In genomic region chr2:196171946-196172345, GRCh38 we compare ENCODE assay signal across 8 cellular contexts. TPM values are rescaled to one million over a fixed set of nuclear protein-coding genes. Genes with fewer than 3 reads are reported as not detected.
DNase-seq lines count a peak whose midpoint lies in the region; ATAC-seq and TF ChIP-seq lines count a peak whose summit lies in the region.

No MANE protein-coding gene starts in this region.

- H3K27me3 ChIP-seq in CD4-positive, alpha-beta memory T cell (ENCODE audit: insufficient read depth, low read length), result no peaks in the 10 kb centered on the region
- H3K27me3 ChIP-seq in ovary, result no peaks in the 10 kb centered on the region

- no peaks in the 10 kb centered on the region for H3K27me3 Mint-ChIP-seq in CD4-positive, alpha-beta memory T cell
- no peaks in the 10 kb centered on the region for H3K27me3 Mint-ChIP-seq in effector memory CD8-positive, alpha-beta T cell

- H3K36me3 Mint-ChIP-seq in CD4-positive, alpha-beta memory T cell, result peaks cover 27 to 34% of the 10 kb centered on the region in 2 donors
- peaks cover 61% of the 10 kb centered on the region for H3K36me3 Mint-ChIP-seq in effector memory CD8-positive, alpha-beta T cell (ENCODE audit: insufficient read depth)

- TF ChIP-seq EP300 in ovary (IDR thresholded peaks at IDR 0.05), result no peak

- CTCF ChIA-PET in CD4-positive, alpha-beta memory T cell (lab: Charles Lee; ENCODE audit: partially characterized antibody), result interaction anchor here (0.9 to 3.5 kb wide), 5 partner anchors 23 to 105 kb away, joined by 3 to 33 read pairs (median 20); no protein-coding TSS in a partner anchor

- H3K4me1 Mint-ChIP-seq in CD4-positive, alpha-beta memory T cell, result peaks cover 36 to 54% (median 42%) of the 10 kb centered on the region in 4 donors
- peaks cover 35 to 48% of the 10 kb centered on the region in 2 donors for H3K4me1 Mint-ChIP-seq in effector memory CD8-positive, alpha-beta T cell (ENCODE audit: low read depth in 2 of 2)

- no peak for DNase-seq in CD4-positive, alpha-beta memory T cell
- peak; percentile 35 for DNase-seq in NCI-H526 treated with DMSO at 0.1 percent for 48 hours (lab: John Stamatoyannopoulos, UW)
- no peak for DNase-seq in effector memory CD8-positive, alpha-beta T cell
- no peak for DNase-seq in ovary
- no peak for DNase-seq in GDM1 (lab: John Stamatoyannopoulos, UW)
- no peak for DNase-seq in islet precursor cell

- no peak for TF ChIP-seq POLR2A in ovary (IDR thresholded peaks at IDR 0.05)

- peaks cover 49% of the 10 kb centered on the region for H3K4me1 ChIP-seq in CD4-positive, alpha-beta memory T cell (ENCODE audit: insufficient read depth, low read length)
- H3K4me1 ChIP-seq in ovary (ENCODE audit: insufficient read depth), result no peaks in the 10 kb centered on the region

- TF ChIP-seq CTCF in ovary (IDR thresholded peaks at IDR 0.05), result no peak

- 2 to 3% (median 3%) methylated on average over 11 of the region's 11 CpGs for WGBS in ovary, 3 donors

- no peaks in the 10 kb centered on the region for H3K9me3 ChIP-seq in CD4-positive, alpha-beta memory T cell (ENCODE audit: control insufficient read depth in 1 of 2, low read length in 2 of 2)
- H3K9me3 ChIP-seq in ovary, result no peaks in the 10 kb centered on the region

- intact Hi-C loops in CD4-positive, alpha-beta memory T cell (cut with micrococcal nuclease), result loop anchor here (2.0 to 10.0 kb wide), 3 partner anchors 93 to 607 kb away; partner anchors contain the start of gene SLC39A10
- intact Hi-C loops in ovary (cut with DNase I), result no loop called here

- POLR2A ChIA-PET in CD4-positive, alpha-beta memory T cell (lab: Charles Lee; ENCODE audit: partially characterized antibody), result interaction anchor here (0.7 to 6.6 kb wide), 27 partner anchors 11 to 105 kb away, joined by 3 to 183 read pairs (median 27); partner anchors contain the start of gene DNAH7

- H3K36me3 ChIP-seq in CD4-positive, alpha-beta memory T cell (ENCODE audit: insufficient read depth, low read length), result no peaks in the 10 kb centered on the region
- H3K36me3 ChIP-seq in ovary, result no peaks in the 10 kb centered on the region

- H3K27ac ChIP-seq in CD4-positive, alpha-beta memory T cell (ENCODE audit: low read depth, low read length), result peak overlapping the region; percentile 83
- H3K27ac ChIP-seq in ovary, result no peak overlapping the region

- peak overlapping the region; percentile 77 to 90 (median 82) for H3K4me3 Mint-ChIP-seq in CD4-positive, alpha-beta memory T cell
- H3K4me3 Mint-ChIP-seq in effector memory CD8-positive, alpha-beta T cell, result peak overlapping the region; percentile 97 to 100

- H3K27ac Mint-ChIP-seq in CD4-positive, alpha-beta memory T cell, result peak overlapping the region; percentile 89 to 97 (median 91)
- peak overlapping the region; percentile 98 to 100 for H3K27ac Mint-ChIP-seq in effector memory CD8-positive, alpha-beta T cell

- H3K4me3 ChIP-seq in CD4-positive, alpha-beta memory T cell (ENCODE audit: low read length in 2 of 2), result peak overlapping the region; percentile 72 to 87
- peak overlapping the region; percentile 61 for H3K4me3 ChIP-seq in ovary

- peaks cover 0 to 2% (median 0%) of the 10 kb centered on the region in 8 donors for H3K9me3 Mint-ChIP-seq in CD4-positive, alpha-beta memory T cell
- H3K9me3 Mint-ChIP-seq in effector memory CD8-positive, alpha-beta T cell, result no peaks in the 10 kb centered on the region

- no peak for ATAC-seq in effector memory CD8-positive, alpha-beta T cell (replicated peaks)
- ATAC-seq in GM18870 (IDR thresholded peaks at IDR 0.05; ENCODE audit: unreplicated experiment) (no peak), HG03196 (IDR thresholded peaks at IDR 0.05; ENCODE audit: unreplicated experiment) (no peak)

RNA-seq across cellular contexts. Expression of gene STK17B, which starts 0.6 kb away (rescaled TPM):
- total RNA-seq in CD4-positive, alpha-beta memory T cell, result 100 to 1,000 TPM; 234 to 243 TPM
- polyA plus RNA-seq in CD4-positive, alpha-beta memory T cell, result 10 to 100 TPM; 79.7 to 93.1 TPM
- 10 to 100 TPM in 1 of 7 donors, 1 to 10 TPM in 6; 3.0 to 11.6 (median 4.9) TPM for total RNA-seq in ovary
- polyA plus RNA-seq in ovary, result 10 to 100 TPM in 1 of 2 donors, 1 to 10 TPM in 1; 1.7 to 28.4 TPM

Comparison
In these comparisons a context has a peak if more than half of its experiments do, and no peak if none do; other contexts are left out.
1. RNA of gene STK17B, which starts 0.6 kb away (total RNA-seq): 234 to 243 TPM in CD4-positive, alpha-beta memory T cell; 3.0 to 11.6 TPM in ovary; every median in the first group is over 10 times any median in the second.